20 cellular contexts compared by ENCODE assay signal in the genomic region with DNA sequence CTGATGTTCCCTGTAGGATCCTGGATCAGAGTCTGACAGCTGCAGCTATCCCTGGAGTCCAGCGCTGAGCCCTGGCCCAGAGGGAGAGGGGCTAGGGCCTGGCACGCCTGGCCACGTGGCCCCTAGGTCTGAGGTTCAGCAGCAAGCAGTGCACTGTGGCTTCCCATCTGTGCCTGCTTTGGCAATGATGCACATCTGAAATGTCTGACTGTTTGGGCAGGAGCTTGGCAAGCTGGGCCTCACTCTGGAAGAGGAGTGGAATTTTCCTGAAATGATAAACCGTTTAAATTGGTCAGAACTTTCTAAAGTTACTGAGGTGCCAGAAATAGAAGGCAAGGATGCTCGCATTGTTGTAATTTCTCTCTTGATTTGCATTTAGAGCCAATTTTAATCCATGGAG.
"Had no signal": no experiment of that assay in that cellular context is flagged by ENCODE, and none has a peak within 500 bp of the region (broad histone marks: within the 10 kb centered on the region; RNA-seq: fewer than 3 reads in every experiment).

No MANE protein-coding gene starts in this region.

- ATAC-seq: activated CD8-positive, alpha-beta T cell treated with anti-CD3 and anti-CD28 coated beads for 36 hours; activated naive CD4-positive, alpha-beta T cell treated with anti-CD3 and anti-CD28 coated beads, Interleukin-2, amount 50 U/mL, for 72 hours; activated T-cell treated with anti-CD3 and anti-CD28 coated beads, Interleukin-2, amount 50 U/mL, for 72 hours; body of pancreas; lower lobe of right lung had no signal

- FAIRE-seq: endothelial cell of umbilical vein had no signal

- DNase-seq: activated B cell treated with CpG ODN at 0.5 μM for 24 hours; activated CD4-positive, alpha-beta T cell treated with anti-CD3 and anti-CD28 coated beads for 48 hours; activated CD8-positive, alpha-beta T cell treated with anti-CD3 and anti-CD28 coated beads for 36 hours; activated gamma-delta T cell; activated T-cell treated with anti-CD3 and anti-CD28 coated beads, Interleukin-2, amount 50 U/mL, for 72 hours; amniotic stem cell; body of pancreas; central memory CD4-positive, alpha-beta T cell; effector CD4-positive, alpha-beta T cell; esophagus squamous epithelium; foreskin melanocyte; head of caudate nucleus; lower lobe of right lung; retina; stimulated activated CD4-positive, alpha-beta T cell treated with anti-CD3 and anti-CD28 coated beads, Interleukin-15, amount 100 ng/mL, for 24 hours; stimulated activated CD4-positive, alpha-beta T cell treated with anti-CD3 and anti-CD28 coated beads, Interleukin-4, amount 100 ng/mL, for 1 hour; stimulated activated naive CD4-positive, alpha-beta T cell; transverse colon had no signal
